Comparison of ENCODE assay signal across 10 cellular contexts in the genomic region with DNA sequence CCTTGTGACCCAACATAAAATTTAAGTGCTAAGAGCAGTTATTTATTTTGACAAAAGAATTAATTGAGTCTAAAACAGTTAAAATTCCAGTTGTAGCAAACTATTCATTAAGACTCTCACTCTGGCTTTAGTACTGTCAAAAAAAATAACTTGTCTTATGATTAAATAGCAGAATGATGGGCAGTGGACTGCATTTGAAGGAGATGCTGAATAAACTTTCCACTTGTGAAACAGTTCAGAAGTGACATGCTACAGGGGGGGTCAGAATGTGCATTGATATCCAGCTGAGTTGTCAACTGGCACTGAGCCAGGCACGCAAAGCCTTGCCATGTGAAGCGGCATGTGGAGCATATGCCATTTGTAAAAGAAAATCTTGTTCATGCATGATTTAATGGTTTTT.
DNase-seq lines count a peak whose midpoint lies in the region; TF ChIP-seq lines count a peak whose summit lies in the region.
"Had no signal": no experiment of that assay in that cellular context is flagged by ENCODE, and none has a peak within 500 bp of the region (broad histone marks: within the 10 kb centered on the region; RNA-seq: fewer than 3 reads in every experiment).

No MANE protein-coding gene starts in this region.

- no peak for TF ChIP-seq CTCF in chondrocyte (IDR thresholded peaks at IDR 0.05)

- H3K27ac ChIP-seq in trophoblast cell (ENCODE audit: low read depth, low read length) = no peak overlapping the region

- peak overlapping the region; percentile 7 for H4K91ac ChIP-seq in trophoblast cell (ENCODE audit: low read depth, low read length)

- no peak overlapping the region for H3K4ac ChIP-seq in trophoblast cell (ENCODE audit: low read depth, low read length)

- peaks cover 3% of the 10 kb centered on the region for H3K79me1 ChIP-seq in trophoblast cell (ENCODE audit: low read length)

- no peaks in the 10 kb centered on the region for H3K79me2 ChIP-seq in trophoblast cell (ENCODE audit: control insufficient read depth, insufficient read depth, low read length, poor library complexity)

- no peak overlapping the region for H2AFZ ChIP-seq in trophoblast cell (ENCODE audit: insufficient read depth, low read length, poor library complexity)

- H3K14ac ChIP-seq in trophoblast cell (ENCODE audit: low read length) = no peak overlapping the region

- H3K9ac ChIP-seq in trophoblast cell (ENCODE audit: low read length) = no peak overlapping the region

- H2BK5ac ChIP-seq in trophoblast cell (ENCODE audit: low read depth, low read length, poor library complexity) = peak overlapping the region; percentile 11

- H2AK5ac ChIP-seq in trophoblast cell (ENCODE audit: low read length) = no peak overlapping the region

- H4K8ac ChIP-seq in trophoblast cell (ENCODE audit: low read depth, low read length) = no peak overlapping the region

- no peak overlapping the region for H3K4me3 ChIP-seq in trophoblast cell (ENCODE audit: low read depth, low read length)

- peaks cover 11 to 12% of the 10 kb centered on the region in 2 experiments for H3K36me3 ChIP-seq in trophoblast cell (ENCODE audit: control insufficient read depth in 1 of 2, insufficient read depth in 2 of 2, low read length in 2 of 2)

- no peaks in the 10 kb centered on the region for H3K27me3 Mint-ChIP-seq in chondrocyte (ENCODE audit: low read depth)

- H3K23ac ChIP-seq in trophoblast cell (ENCODE audit: low read length) = no peak overlapping the region

- no peak overlapping the region for H4K12ac ChIP-seq in trophoblast cell (ENCODE audit: low read depth, low read length)

- H3K4me1 ChIP-seq in trophoblast cell (ENCODE audit: control insufficient read depth in 1 of 2, insufficient read depth in 2 of 2, low read length in 2 of 2) = peaks cover 0 to 7% of the 10 kb centered on the region in 2 experiments

- H3K4me2 ChIP-seq in trophoblast cell (ENCODE audit: low read length) = no peak overlapping the region

- no CpG with 5 or more reads among the region's 2 CpGs for whole genome bisulfite sequencing in trophoblast cell (ENCODE audit: extremely low coverage, insufficient coverage, insufficient read length)

- no peak overlapping the region for H2BK120ac ChIP-seq in trophoblast cell (ENCODE audit: insufficient read depth, low read length, poor library complexity)

- H3K36me3 Mint-ChIP-seq in chondrocyte (ENCODE audit: low read depth) = peaks cover 2% of the 10 kb centered on the region
- H3K36me3 Mint-ChIP-seq: activated naive CD8-positive, alpha-beta T cell treated with anti-CD3 and anti-CD28 coated beads for 36 hours had no signal

- H3K4me3 Mint-ChIP-seq in chondrocyte (ENCODE audit: unreplicated experiment) = no peak overlapping the region
- H3K4me3 Mint-ChIP-seq: activated naive CD8-positive, alpha-beta T cell treated with anti-CD3 and anti-CD28 coated beads for 36 hours had no signal

- DNase-seq in GM03348 (ENCODE audit: low spot score) (peak; percentile 32), NCI-H2227 (lab: John Stamatoyannopoulos, UW; ENCODE audit: unreplicated experiment) (peak; percentile 66), chondrocyte (ENCODE audit: low spot score) (no peak), trophoblast cell (no peak), OCI-M1 (lab: John Stamatoyannopoulos, UW) (no peak)
- DNase-seq in effector CD4-positive, alpha-beta T cell = no peak
- DNase-seq in stimulated activated CD4-positive, alpha-beta T cell treated with anti-CD3 and anti-CD28 coated beads, Interleukin-12 subunit alpha, Interleukin-12 subunit beta, amount 100 ng/mL, for 4 hours = no peak
- no peak for DNase-seq in activated CD4-positive, alpha-beta T cell treated with anti-CD3 and anti-CD28 coated beads, Interleukin-2, amount 50 U/mL, for 1 hour
- DNase-seq: activated naive CD8-positive, alpha-beta T cell treated with anti-CD3 and anti-CD28 coated beads for 36 hours; left colon had no signal

- no peak overlapping the region for H3K18ac ChIP-seq in trophoblast cell (ENCODE audit: low read length)

- peak overlapping the region; percentile 82 for H3K27ac Mint-ChIP-seq in chondrocyte (ENCODE audit: unreplicated experiment)
- H3K27ac Mint-ChIP-seq: activated naive CD8-positive, alpha-beta T cell treated with anti-CD3 and anti-CD28 coated beads for 36 hours had no signal

- no peaks in the 10 kb centered on the region for H3K9me3 ChIP-seq in trophoblast cell (ENCODE audit: insufficient read depth, low read depth, low read length)

- H2BK12ac ChIP-seq in trophoblast cell (ENCODE audit: low read length) = peak overlapping the region; percentile 19

- H3K27me3 ChIP-seq in trophoblast cell (ENCODE audit: insufficient read depth, low read length) = no peaks in the 10 kb centered on the region

- no peaks in the 10 kb centered on the region for H3K9me3 Mint-ChIP-seq in chondrocyte (ENCODE audit: low read depth)
- H3K9me3 Mint-ChIP-seq: activated naive CD8-positive, alpha-beta T cell treated with anti-CD3 and anti-CD28 coated beads for 36 hours had no signal

- peaks cover 35% of the 10 kb centered on the region for H3K4me1 Mint-ChIP-seq in chondrocyte (ENCODE audit: low read depth)
- H3K4me1 Mint-ChIP-seq: activated naive CD8-positive, alpha-beta T cell treated with anti-CD3 and anti-CD28 coated beads for 36 hours had no signal

Comparison
In these comparisons a context has a peak if more than half of its experiments do, and no peak if none do; other contexts are left out.
1. DNase-seq: peak in GM03348 (single experiment) and NCI-H2227 (single experiment); none in chondrocyte (single experiment), trophoblast cell (0 of 2), effector CD4-positive, alpha-beta T cell (single experiment), stimulated activated CD4-positive, alpha-beta T cell treated with anti-CD3 and anti-CD28 coated beads, Interleukin-12 subunit alpha, Interleukin-12 subunit beta, amount 100 ng/mL, for 4 hours (single experiment), activated CD4-positive, alpha-beta T cell treated with anti-CD3 and anti-CD28 coated beads, Interleukin-2, amount 50 U/mL, for 1 hour (single experiment) and OCI-M1 (single experiment).